ENCODE assay signal across 13 cellular contexts in genomic region chr17:32929288-32929574, GRCh38. TPM values are rescaled to one million over a fixed set of nuclear protein-coding genes. Genes with fewer than 3 reads are reported as not detected.
DNase-seq lines count a peak whose midpoint lies in the region; ATAC-seq and TF ChIP-seq lines count a peak whose summit lies in the region.
"Had no signal": no experiment of that assay in that cellular context is flagged by ENCODE, and none has a peak within 500 bp of the region (broad histone marks: within the 10 kb centered on the region; RNA-seq: fewer than 3 reads in every experiment).

No MANE protein-coding gene starts in this region.

- TF ChIP-seq CTCF in AG09309 (IDR thresholded peaks at IDR 0.05; ENCODE audit: control insufficient read depth, insufficient read depth, low read depth, low read length, missing control alignments) (no peak), fibroblast of pulmonary artery (IDR thresholded peaks at IDR 0.05; ENCODE audit: low read length, missing control alignments) (no peak), ovary (IDR thresholded peaks at IDR 0.05) (no peak)

- ATAC-seq in GM21360 (IDR thresholded peaks at IDR 0.05; ENCODE audit: unreplicated experiment): no peak
- ATAC-seq: Panc1 had no signal

- no peak for DNase-seq in AG09309 (ENCODE audit: low read depth)
- DNase-seq in SJSA1 (ENCODE audit: low read depth in 1 of 2, low spot score in 2 of 2): peak; percentile 58 to 69
- peak; percentile 25 for DNase-seq in fibroblast of pulmonary artery (ENCODE audit: low read depth)
- DNase-seq in ovary: peak in 1 of 5 donors; percentile 49
- no peak for DNase-seq in germinal center (ENCODE audit: low spot score)
- no peak for DNase-seq in activated effector memory CD4-positive, alpha-beta T cell treated with anti-CD3 and anti-CD28 coated beads, Interleukin-2, amount 50 U/mL, for 16 hours
- no peak for DNase-seq in DMS153 (lab: John Stamatoyannopoulos, UW)
- DNase-seq: activated CD4-positive, alpha-beta memory T cell treated with anti-CD3 and anti-CD28 coated beads for 36 hours; Calu3; NCI-H1436; stimulated activated naive CD4-positive, alpha-beta T cell treated with Interleukin-2 at 50 U/mL for 16 hours had no signal

- H3K36me3 ChIP-seq in SJSA1 (peaks cover 35% of the 10 kb centered on the region), ovary (no peaks in the 10 kb centered on the region)

- 2 to 12% (median 7%) methylated on average over 6 of the region's 6 CpGs for WGBS in ovary, 3 donors

- no peaks in the 10 kb centered on the region for H3K9me3 ChIP-seq in SJSA1 (replicated peaks)
- no peaks in the 10 kb centered on the region for H3K9me3 ChIP-seq in ovary

- no peak for TF ChIP-seq POLR2A in ovary (IDR thresholded peaks at IDR 0.05)

- intact Hi-C loops in ovary (cut with DNase I): no loop called here

- TF ChIP-seq EP300 in ovary (IDR thresholded peaks at IDR 0.05): no peak

- H3K27ac ChIP-seq in SJSA1 (peak overlapping the region; percentile 18; the same call in 1 of the 2 replicates), ovary (peak overlapping the region in 1 of 2 donors; percentile 84)

- no peaks in the 10 kb centered on the region for H3K27me3 ChIP-seq in SJSA1 (replicated peaks)
- no peaks in the 10 kb centered on the region for H3K27me3 ChIP-seq in ovary

- H3K4me3 ChIP-seq in AG09309 (ENCODE audit: control insufficient read depth, low read depth, low read length) (peak overlapping the region; percentile 69), SJSA1 (peak overlapping the region; percentile 73), fibroblast of pulmonary artery (replicated peaks; ENCODE audit: low read depth, low read length) (peak overlapping the region; percentile 63), ovary (peak overlapping the region; percentile 72)

- H3K4me1 ChIP-seq in SJSA1 (replicated peaks) (peaks cover 20% of the 10 kb centered on the region), ovary (ENCODE audit: insufficient read depth) (peaks cover 7% of the 10 kb centered on the region)

RNA-seq across cellular contexts. Expression of gene TMEM98, which starts 1.3 kb away (rescaled TPM):
- 118 and 125 TPM in 2 replicates for total RNA-seq in SJSA1 (2014; rRNA removed; shearing (Covaris generic))
- 100 to 1,000 TPM; 112 to 399 (median 157) TPM for total RNA-seq in ovary
- 100 to 1,000 TPM; 123 to 248 TPM for polyA plus RNA-seq in ovary

RNA-seq across cellular contexts. Expression of gene MYO1D, which starts 52.3 kb away (rescaled TPM):
- 1.1 and 1.7 TPM in 2 replicates for total RNA-seq in SJSA1 (2014; rRNA removed; shearing (Covaris generic))
- total RNA-seq in ovary: 10 to 100 TPM; 43.0 to 57.7 (median 53.8) TPM
- 10 to 100 TPM; 20.9 to 62.2 TPM for polyA plus RNA-seq in ovary

Comparison
In these comparisons a context has a peak if more than half of its experiments do, and no peak if none do; other contexts are left out.
1. DNase-seq: peak in SJSA1 (2 of 2) and fibroblast of pulmonary artery (single experiment); none in AG09309 (single experiment), germinal center (single experiment), activated effector memory CD4-positive, alpha-beta T cell treated with anti-CD3 and anti-CD28 coated beads, Interleukin-2, amount 50 U/mL, for 16 hours (single experiment) and DMS153 (single experiment).
2. RNA of gene MYO1D, which starts 52.3 kb away (total RNA-seq): 43.0 to 57.7 TPM in ovary; 1.1 to 1.7 TPM in SJSA1; every median in the first group is over 10 times any median in the second.
3. Peak in every context shown above with its lines, with median percentiles within 50 percentile points of each other: H3K4me3 ChIP-seq.